Comparison of ENCODE assay signal across 11 cellular contexts in genomic region chr3:123583563-123583962, GRCh38. TPM values are rescaled to one million over a fixed set of nuclear protein-coding genes. Genes with fewer than 3 reads are reported as not detected.
DNase-seq lines count a peak whose midpoint lies in the region; ATAC-seq and TF ChIP-seq lines count a peak whose summit lies in the region.
"Had no signal": no experiment of that assay in that cellular context is flagged by ENCODE, and none has a peak within 500 bp of the region (broad histone marks: within the 10 kb centered on the region; RNA-seq: fewer than 3 reads in every experiment).

No MANE protein-coding gene starts in this region.

- H3K27ac Mint-ChIP-seq in Calu3 (ENCODE audit: unreplicated experiment): no peak overlapping the region

- BruUV-seq in Calu3 (replicated peaks; lab: Mats Ljungman, UMichigan): TSS peak; percentile 49

- TF ChIP-seq RAD21 in neural cell (conservative IDR thresholded peaks at IDR 0.05): no peak

- intact Hi-C loops in Calu3 (cut with micrococcal nuclease; ENCODE audit: unreplicated experiment): no loop called here
- intact Hi-C loops in dorsolateral prefrontal cortex (cut with DNase I): loop anchor here in 1 of 2 donors (10.0 kb wide), 1 partner anchor 141 kb away; no protein-coding TSS in a partner anchor

- no peak overlapping the region for H3K4me3 Mint-ChIP-seq in Calu3 (ENCODE audit: low read depth, unreplicated experiment)

- ATAC-seq in GM21360 (IDR thresholded peaks at IDR 0.05; ENCODE audit: unreplicated experiment) (no peak), GM21576 (IDR thresholded peaks at IDR 0.05; ENCODE audit: unreplicated experiment) (no peak)

- H3K9me3 ChIP-seq in MM.1S (replicated peaks; ENCODE audit: insufficient read depth, low read length) (no peaks in the 10 kb centered on the region), neural cell (ENCODE audit: low read length) (no peaks in the 10 kb centered on the region)

- no peak for DNase-seq in Calu3
- no peak for DNase-seq in MM.1S
- no peak for DNase-seq in dorsolateral prefrontal cortex
- DNase-seq in nucleus accumbens (lab: John Stamatoyannopoulos, UW): no peak
- DNase-seq in inferior parietal cortex (ENCODE audit: extremely low spot score): no peak
- DNase-seq: activated T-cell treated with anti-CD3 and anti-CD28 coated beads, Interleukin-2, amount 50 U/mL, for 48 hours; cortex of kidney; T1000 had no signal

- H4K20me1 ChIP-seq in MM.1S (ENCODE audit: insufficient read depth, low read length): no peaks in the 10 kb centered on the region
- no peaks in the 10 kb centered on the region for H4K20me1 ChIP-seq in neural cell (ENCODE audit: insufficient read depth)

- H3K4me2 ChIP-seq in MM.1S (ENCODE audit: low read depth, low read length): peak overlapping the region; percentile 85
- H3K4me2 ChIP-seq in neural cell (ENCODE audit: low read length): peak overlapping the region; percentile 57

- H3K36me3 ChIP-seq in MM.1S (replicated peaks; ENCODE audit: insufficient read depth, low read length) (0 out of 2 replicates have a peak, but pooled peaks cover 6% of the 10 kb centered on the region), neural cell (ENCODE audit: insufficient read depth, low read length) (no peaks in the 10 kb centered on the region)

- H3K27me3 Mint-ChIP-seq in Calu3 (ENCODE audit: unreplicated experiment): no peaks in the 10 kb centered on the region

- H3K4me3 ChIP-seq in MM.1S (ENCODE audit: low read length) (peak overlapping the region; percentile 80), dorsolateral prefrontal cortex (peak overlapping the region in 51 of 59 donors; percentile 53 to 97 (median 90)), neural cell (ENCODE audit: low read length) (peak overlapping the region; percentile 87)

- H3K9me2 ChIP-seq in MM.1S (replicated peaks; ENCODE audit: insufficient read depth, low read length) (no peaks in the 10 kb centered on the region), neural cell (ENCODE audit: insufficient read depth, low read length) (no peaks in the 10 kb centered on the region)

- H3K4me1 Mint-ChIP-seq in Calu3 (ENCODE audit: low read depth, unreplicated experiment): peaks cover 8% of the 10 kb centered on the region

- no peaks in the 10 kb centered on the region for H3K9me3 Mint-ChIP-seq in Calu3 (ENCODE audit: low read depth, unreplicated experiment)

- H3K27me3 ChIP-seq in MM.1S (replicated peaks; ENCODE audit: insufficient read depth, low read length) (no peaks in the 10 kb centered on the region), dorsolateral prefrontal cortex (no peaks in the 10 kb centered on the region), neural cell (ENCODE audit: insufficient read depth, low read depth, low read length) (peaks cover 6% of the 10 kb centered on the region)

- H3K9ac ChIP-seq in MM.1S (ENCODE audit: low read length): peak overlapping the region; percentile 74; the same call in 1 of the 2 replicates
- peak overlapping the region; percentile 92 for H3K9ac ChIP-seq in neural cell (ENCODE audit: low read length)

- H3F3A ChIP-seq in MM.1S (ENCODE audit: insufficient read depth, low read length) (no peaks in the 10 kb centered on the region), neural cell (ENCODE audit: insufficient read depth, low read length, poor library complexity, severe bottlenecking) (peaks cover 4% of the 10 kb centered on the region)

- no peak for TF ChIP-seq CTCF in Calu3 (IDR thresholded peaks at IDR 0.05; ENCODE audit: unreplicated experiment)
- TF ChIP-seq CTCF in MM.1S (IDR thresholded peaks at IDR 0.05; ENCODE audit: low read length): no peak
- no peak for TF ChIP-seq CTCF in dorsolateral prefrontal cortex (IDR thresholded peaks at IDR 0.05 in 54 of 56, conservative IDR thresholded peaks at IDR 0.05 in 2 of 56; ENCODE audit: low read depth in 1 of 56, partially characterized antibody in 56 of 56)
- TF ChIP-seq CTCF in neural cell (IDR thresholded peaks at IDR 0.05; ENCODE audit: poor library complexity, severe bottlenecking): no peak

- no peak overlapping the region for H3K27ac ChIP-seq in MM.1S (ENCODE audit: low read length)
- peak overlapping the region in 5 of 59 donors; percentile 4 to 97 (median 89) for H3K27ac ChIP-seq in dorsolateral prefrontal cortex
- H3K27ac ChIP-seq in neural cell (ENCODE audit: low read length): no peak overlapping the region

- H2AFZ ChIP-seq in MM.1S (ENCODE audit: low read length) (no peak overlapping the region), neural cell (ENCODE audit: low read depth, low read length) (no peak overlapping the region)

- CTCF ChIA-PET in Calu3 (lab: Charles Lee): interaction anchor here (0.7 to 1.5 kb wide), 5 partner anchors 23 to 574 kb away, joined by 3 to 4 read pairs (median 3); no protein-coding TSS in a partner anchor

- H3K79me2 ChIP-seq in MM.1S (ENCODE audit: low read length) (peaks cover 26% of the 10 kb centered on the region), neural cell (replicated peaks; ENCODE audit: insufficient read depth, low read length) (peaks cover 26% of the 10 kb centered on the region)

- peaks cover 14% of the 10 kb centered on the region for H3K4me1 ChIP-seq in MM.1S (ENCODE audit: low read length)

- H3K36me3 Mint-ChIP-seq in Calu3 (ENCODE audit: insufficient read depth, unreplicated experiment): peaks cover 20% of the 10 kb centered on the region

- TF ChIP-seq EP300 in neural cell (conservative IDR thresholded peaks at IDR 0.05; ENCODE audit: poor library complexity, severe bottlenecking): no peak

TF ChIP-seq in neural cell, 6 proteins besides CTCF, POLR2A, EP300 and RAD21:
- no peak for TF ChIP-seq POLR2AphosphoS5 (IDR thresholded peaks at IDR 0.05)
- TF ChIP-seq REST (IDR thresholded peaks at IDR 0.05; ENCODE audit: borderline replicate concordance): no peak
- no peak for TF ChIP-seq EZH2 (IDR thresholded peaks at IDR 0.05; ENCODE audit: borderline replicate concordance, insufficient read depth, low read length, poor library complexity, severe bottlenecking)
- TF ChIP-seq SMC3 (conservative IDR thresholded peaks at IDR 0.05; ENCODE audit: poor library complexity): no peak
- TF ChIP-seq MXI1 (conservative IDR thresholded peaks at IDR 0.05; ENCODE audit: poor library complexity, severe bottlenecking): no peak
- no peak for TF ChIP-seq TAF1 (IDR thresholded peaks at IDR 0.05; ENCODE audit: low read depth)

RNA-seq across cellular contexts. Expression of gene HACD2, which starts 1.3 kb away (rescaled TPM):
- total RNA-seq in Calu3 (2022): 55.4 and 69.0 TPM in 2 replicates
- 10 to 100 TPM; 26.7 to 65.5 (median 39.9) TPM for total RNA-seq in dorsolateral prefrontal cortex
- polyA plus RNA-seq in neural cell: 28.0 and 28.4 TPM in 2 replicates
- 35.8 and 39.4 TPM in 2 replicates for polyA minus RNA-seq in neural cell
